1 cellular context compared by ENCODE assay signal in the genomic region with DNA sequence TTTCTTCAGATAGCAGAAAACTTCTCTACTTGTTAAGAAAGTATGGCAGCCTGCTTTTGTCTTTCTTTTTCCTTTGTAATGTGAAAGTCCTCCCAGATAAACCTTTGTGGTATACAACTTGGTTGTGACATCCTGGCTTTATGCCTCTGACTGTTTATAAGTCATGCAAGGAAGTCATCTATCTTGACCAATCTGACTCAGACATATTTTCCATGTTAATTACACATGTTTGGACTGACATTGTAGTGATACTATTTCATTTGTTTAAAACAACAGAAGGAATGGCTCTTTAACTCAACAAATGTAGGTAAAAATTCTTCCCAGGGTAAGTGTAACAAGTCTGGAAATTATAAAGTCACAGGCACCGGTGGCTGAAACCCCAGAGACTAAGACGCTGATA.
TF ChIP-seq lines count a peak whose summit lies in the region.

No MANE protein-coding gene starts in this region.

TF ChIP-seq in GM23338, 12 proteins besides CTCF, POLR2A, EP300 and RAD21 (continued from another document):
- TF ChIP-seq ZNF462 (CRISPR knock-in tag; IDR thresholded peaks at IDR 0.05) (no peak), JUNB (IDR thresholded peaks at IDR 0.05; ENCODE audit: unreplicated experiment) (no peak), STAT1 (IDR thresholded peaks at IDR 0.05; ENCODE audit: unreplicated experiment) (no peak)
